ENCODE assay signal across 8 cellular contexts in genomic region chr2:208040199-208041171, GRCh38. TPM values are rescaled to one million over a fixed set of nuclear protein-coding genes. Genes with fewer than 3 reads are reported as not detected.
DNase-seq lines count a peak whose midpoint lies in the region; ATAC-seq lines count a peak whose summit lies in the region.

No MANE protein-coding gene starts in this region.

- 65% methylated on average over 7 of the region's 8 CpGs for WGBS in mesenchymal stem cell

- no peaks in the 10 kb centered on the region for H3K36me3 ChIP-seq in effector memory CD4-positive, alpha-beta T cell (ENCODE audit: control insufficient read depth, insufficient read depth, low read length)
- H3K36me3 ChIP-seq in mesenchymal stem cell (ENCODE audit: control insufficient read depth in 1 of 2, insufficient read depth in 2 of 2, low read depth in 1 of 2, low read length in 2 of 2): no peaks in the 10 kb centered on the region

- H3K4me1 ChIP-seq in effector memory CD4-positive, alpha-beta T cell (ENCODE audit: control insufficient read depth, insufficient read depth, low read length, poor library complexity, severe bottlenecking): no peaks in the 10 kb centered on the region
- H3K4me1 ChIP-seq in mesenchymal stem cell (ENCODE audit: control insufficient read depth, insufficient read depth, low read depth, low read length): no peaks in the 10 kb centered on the region

- no peak overlapping the region for H3K4me2 ChIP-seq in mesenchymal stem cell (ENCODE audit: low read length, poor library complexity, severe bottlenecking)

- H4K8ac ChIP-seq in mesenchymal stem cell (ENCODE audit: low read length): no peak overlapping the region

- H3K4ac ChIP-seq in mesenchymal stem cell (ENCODE audit: low read depth in 1 of 2, low read length in 2 of 2): no peak overlapping the region

- CTCF ChIA-PET in activated CD4-positive, alpha-beta memory T cell treated with anti-CD3 and anti-CD28 coated beads for 36 hours (lab: Charles Lee): interaction anchor here (0.6 to 6.0 kb wide), 57 partner anchors 8 to 1342 kb away, joined by 3 to 93 read pairs (median 4); partner anchors contain the start of genes CCNYL1, CREB1, FZD5 and METTL21A

- no peak overlapping the region for H2BK12ac ChIP-seq in mesenchymal stem cell (ENCODE audit: low read length in 2 of 2)

- no peak overlapping the region for H3K14ac ChIP-seq in mesenchymal stem cell (ENCODE audit: low read length in 2 of 2)

- no peak overlapping the region for H3K23ac ChIP-seq in mesenchymal stem cell (ENCODE audit: low read length in 2 of 2)

- H2AFZ ChIP-seq in mesenchymal stem cell (ENCODE audit: low read depth, low read length): peak overlapping the region; percentile 0

- no peak overlapping the region for H2BK5ac ChIP-seq in mesenchymal stem cell (ENCODE audit: low read depth, low read length, poor library complexity, severe bottlenecking)

- H3K4me3 Mint-ChIP-seq in activated CD4-positive, alpha-beta memory T cell treated with anti-CD3 and anti-CD28 coated beads for 36 hours: no peak overlapping the region

- H3K4me3 ChIP-seq in effector memory CD4-positive, alpha-beta T cell (ENCODE audit: insufficient read depth, low read depth, low read length, poor library complexity, severe bottlenecking): no peak overlapping the region
- H3K4me3 ChIP-seq in mesenchymal stem cell (ENCODE audit: insufficient read depth in 1 of 2, low read depth in 1 of 2, low read length in 2 of 2): no peak overlapping the region

- DNase-seq in AG08396 (ENCODE audit: low spot score) (peak; percentile 50), NCI-H526 treated with DMSO at 0.1 percent for 48 hours (lab: John Stamatoyannopoulos, UW) (peak; percentile 14), mesenchymal stem cell (peak; percentile 86)
- peak; percentile 88 for DNase-seq in activated CD4-positive, alpha-beta memory T cell treated with anti-CD3 and anti-CD28 coated beads for 36 hours
- peak; percentile 8 to 45 (median 26) for DNase-seq in effector memory CD4-positive, alpha-beta T cell
- DNase-seq in stimulated activated CD8-positive, alpha-beta memory T cell treated with anti-CD3 and anti-CD28 coated beads, Interleukin-2, amount 100 ng/mL, for 48 hours (ENCODE audit: low read depth in 2 of 2): peak; percentile 45 to 71

- H3K9me3 Mint-ChIP-seq in activated CD4-positive, alpha-beta memory T cell treated with anti-CD3 and anti-CD28 coated beads for 36 hours: no peaks in the 10 kb centered on the region

- H3K79me1 ChIP-seq in mesenchymal stem cell (replicated peaks; ENCODE audit: low read length, poor library complexity, severe bottlenecking): no peaks in the 10 kb centered on the region

- H3K4me1 Mint-ChIP-seq in activated CD4-positive, alpha-beta memory T cell treated with anti-CD3 and anti-CD28 coated beads for 36 hours (ENCODE audit: low read depth): peaks cover 4% of the 10 kb centered on the region

- no peak overlapping the region for H3K27ac ChIP-seq in effector memory CD4-positive, alpha-beta T cell (ENCODE audit: insufficient read depth, low read length, poor library complexity, severe bottlenecking)
- H3K27ac ChIP-seq in mesenchymal stem cell (ENCODE audit: low read length, poor library complexity, severe bottlenecking): no peak overlapping the region

- H3K36me3 Mint-ChIP-seq in activated CD4-positive, alpha-beta memory T cell treated with anti-CD3 and anti-CD28 coated beads for 36 hours: no peaks in the 10 kb centered on the region

- ATAC-seq in GM18520 (IDR thresholded peaks at IDR 0.05; ENCODE audit: unreplicated experiment) (peak; percentile 68), HG03025 (IDR thresholded peaks at IDR 0.05; ENCODE audit: low FRiP score, unreplicated experiment) (peak; percentile 75)

- H2BK120ac ChIP-seq in mesenchymal stem cell (ENCODE audit: low read depth, low read length): no peak overlapping the region

- H3K9ac ChIP-seq in mesenchymal stem cell (ENCODE audit: low read length): peak overlapping the region; percentile 2

- H3K27me3 Mint-ChIP-seq in activated CD4-positive, alpha-beta memory T cell treated with anti-CD3 and anti-CD28 coated beads for 36 hours: peaks cover 5% of the 10 kb centered on the region

- no peak overlapping the region for H3K27ac Mint-ChIP-seq in activated CD4-positive, alpha-beta memory T cell treated with anti-CD3 and anti-CD28 coated beads for 36 hours

- no peak overlapping the region for H3K18ac ChIP-seq in mesenchymal stem cell (ENCODE audit: low read depth in 1 of 2, low read length in 2 of 2)

- POLR2A ChIA-PET in activated CD4-positive, alpha-beta memory T cell treated with anti-CD3 and anti-CD28 coated beads for 36 hours (lab: Charles Lee): interaction anchor here (1.4 to 1.6 kb wide), 2 partner anchors 303 to 415 kb away, joined by 3 to 4 read pairs; no protein-coding TSS in a partner anchor

- no peak overlapping the region for H4K91ac ChIP-seq in mesenchymal stem cell (ENCODE audit: low read length)

- H3K9me3 ChIP-seq in effector memory CD4-positive, alpha-beta T cell (ENCODE audit: control insufficient read depth, low read length): no peaks in the 10 kb centered on the region
- H3K9me3 ChIP-seq in mesenchymal stem cell (ENCODE audit: control insufficient read depth, low read length): no peaks in the 10 kb centered on the region

- intact Hi-C loops in activated CD4-positive, alpha-beta memory T cell treated with anti-CD3 and anti-CD28 coated beads for 36 hours (cut with micrococcal nuclease): loop anchor here (1.0 to 5.0 kb wide), 6 partner anchors 14 to 413 kb away; partner anchors contain the start of gene FZD5

- no peaks in the 10 kb centered on the region for H3K27me3 ChIP-seq in effector memory CD4-positive, alpha-beta T cell (replicated peaks; ENCODE audit: control insufficient read depth, insufficient read depth, low read length, poor library complexity, severe bottlenecking)
- no peaks in the 10 kb centered on the region for H3K27me3 ChIP-seq in mesenchymal stem cell (ENCODE audit: control insufficient read depth in 1 of 2, insufficient read depth in 1 of 2, low read length in 2 of 2)

- no peak overlapping the region for H2AK5ac ChIP-seq in mesenchymal stem cell (ENCODE audit: low read length, severe bottlenecking)

- H2BK15ac ChIP-seq in mesenchymal stem cell (ENCODE audit: low read depth, poor library complexity, severe bottlenecking): no peak overlapping the region

RNA-seq across cellular contexts. Expression of gene PLEKHM3, which starts 15.2 kb away (rescaled TPM):
- total RNA-seq in activated CD4-positive, alpha-beta memory T cell treated with anti-CD3 and anti-CD28 coated beads for 36 hours: 1 to 10 TPM; 4.5 to 5.5 TPM
- polyA plus RNA-seq in mesenchymal stem cell (2013, experiment 1 of 2): 3.5 TPM
- 3.6 TPM for polyA plus RNA-seq in mesenchymal stem cell (2013, experiment 2 of 2)

Comparison
In these comparisons a context has a peak if more than half of its experiments do, and no peak if none do; other contexts are left out.
1. DNase-seq: peak in every context shown above with its lines; median percentile 88 in activated CD4-positive, alpha-beta memory T cell treated with anti-CD3 and anti-CD28 coated beads for 36 hours; 86 in mesenchymal stem cell; 58 in stimulated activated CD8-positive, alpha-beta memory T cell treated with anti-CD3 and anti-CD28 coated beads, Interleukin-2, amount 100 ng/mL, for 48 hours; 50 in AG08396; 26 in effector memory CD4-positive, alpha-beta T cell; 14 in NCI-H526 treated with DMSO at 0.1 percent for 48 hours.